ENCODE assay signal across 10 cellular contexts in the genomic region with DNA sequence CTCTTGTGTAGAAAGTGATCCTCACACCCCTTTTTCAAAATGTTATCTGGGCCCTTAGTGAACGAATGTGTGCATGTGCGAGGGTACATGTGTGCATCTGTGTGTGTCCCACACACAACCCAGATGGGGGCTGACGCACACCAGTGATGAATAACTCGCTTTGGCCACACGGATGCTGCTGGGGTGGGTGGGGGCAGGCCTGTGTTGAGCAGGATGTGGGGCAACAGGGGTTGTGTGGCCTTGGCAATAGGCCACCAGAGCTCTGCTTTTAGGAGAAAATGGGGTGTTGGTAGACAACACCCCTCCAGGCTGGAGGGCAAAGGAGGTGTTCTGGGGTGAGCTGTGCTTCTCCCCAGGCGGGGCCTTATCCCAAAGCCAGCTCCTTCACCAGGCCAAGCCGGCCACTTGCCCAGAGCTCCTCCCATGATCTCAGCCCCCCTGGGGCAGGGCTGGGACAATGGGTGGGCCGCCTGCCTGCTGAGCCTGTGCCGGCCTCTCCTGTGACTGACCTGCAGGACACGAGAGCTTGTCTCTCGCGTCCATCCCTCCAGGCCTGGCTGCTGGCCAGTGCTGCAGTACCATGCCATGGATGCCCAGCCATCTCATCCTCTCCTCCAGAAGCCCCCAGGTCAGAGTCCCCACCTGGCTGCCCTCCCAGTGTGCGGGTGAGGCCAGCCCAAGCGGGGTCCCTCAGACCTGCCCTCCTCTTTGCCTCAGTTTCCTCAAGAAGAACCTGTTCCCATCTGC. TPM values are rescaled to one million over a fixed set of nuclear protein-coding genes. Genes with fewer than 3 reads are reported as not detected.
DNase-seq lines count a peak whose midpoint lies in the region; ATAC-seq and TF ChIP-seq lines count a peak whose summit lies in the region.
"Had no signal": no experiment of that assay in that cellular context is flagged by ENCODE, and none has a peak within 500 bp of the region (broad histone marks: within the 10 kb centered on the region; RNA-seq: fewer than 3 reads in every experiment).

No MANE protein-coding gene starts in this region.

- WGBS in stomach, 5 donors: 63 to 79% (median 68%) methylated on average over 8 to 14 of the region's 14 CpGs

- H3K9me3 ChIP-seq in iPS-18c (ENCODE audit: control insufficient read depth, insufficient read depth, low read length): no peaks in the 10 kb centered on the region
- no peaks in the 10 kb centered on the region for H3K9me3 ChIP-seq in stomach
- H3K9me3 ChIP-seq: thyroid gland had no signal

- H3K4me1 ChIP-seq in stomach: peaks cover 20 to 75% (median 57%) of the 10 kb centered on the region in 4 donors

- ATAC-seq in activated naive CD8-positive, alpha-beta T cell treated with anti-CD3 and anti-CD28 coated beads, Interleukin-2, amount 10 ng/mL, durations not matched to agents 7 days and 5 days (ENCODE audit: low read depth): peak; percentile 62
- ATAC-seq in GM19035 (IDR thresholded peaks at IDR 0.05; ENCODE audit: unreplicated experiment): no peak
- ATAC-seq in GM21529 (IDR thresholded peaks at IDR 0.05; ENCODE audit: unreplicated experiment): no peak

- peak overlapping the region; percentile 81 for H3K4me3 ChIP-seq in iPS-18c (ENCODE audit: insufficient read depth, low read depth, low read length)
- H3K4me3 ChIP-seq in stomach: peak overlapping the region; percentile 76 to 87 (median 82)

- DNase-seq in HFFc6 (peak; percentile 79), stomach (no peak), iPS-NIHi11 (ENCODE audit: low spot score) (no peak)
- peak; percentile 68 for DNase-seq in activated naive CD8-positive, alpha-beta T cell treated with anti-CD3 and anti-CD28 coated beads, Interleukin-2, amount 10 ng/mL, durations not matched to agents 7 days and 5 days
- no peak for DNase-seq in stimulated activated naive CD4-positive, alpha-beta T cell (lab: John Stamatoyannopoulos, UW)

- peaks cover 71% of the 10 kb centered on the region for H3K4me1 Mint-ChIP-seq in HFFc6 (ENCODE audit: low read depth)
- H3K4me1 Mint-ChIP-seq in activated naive CD8-positive, alpha-beta T cell treated with anti-CD3 and anti-CD28 coated beads, Interleukin-2, amount 10 ng/mL, durations not matched to agents 7 days and 5 days: peaks cover 51% of the 10 kb centered on the region

- peaks cover 14% of the 10 kb centered on the region for H3K36me3 Mint-ChIP-seq in HFFc6 (ENCODE audit: low read depth)
- peaks cover 10% of the 10 kb centered on the region for H3K36me3 Mint-ChIP-seq in activated naive CD8-positive, alpha-beta T cell treated with anti-CD3 and anti-CD28 coated beads, Interleukin-2, amount 10 ng/mL, durations not matched to agents 7 days and 5 days

- peak overlapping the region; percentile 14 to 90 (median 82) for H3K27ac ChIP-seq in stomach
- H3K27ac ChIP-seq: HL-60 had no signal

- no peak for TF ChIP-seq EP300 in stomach (IDR thresholded peaks at IDR 0.05)

- peak overlapping the region; percentile 92 for H3K4me3 Mint-ChIP-seq in HFFc6
- peak overlapping the region; percentile 83 for H3K4me3 Mint-ChIP-seq in activated naive CD8-positive, alpha-beta T cell treated with anti-CD3 and anti-CD28 coated beads, Interleukin-2, amount 10 ng/mL, durations not matched to agents 7 days and 5 days

- H3K36me3 ChIP-seq in stomach: peaks cover 11 to 21% (median 17%) of the 10 kb centered on the region in 4 donors

- H3K27ac Mint-ChIP-seq in HFFc6: peak overlapping the region; percentile 97
- H3K27ac Mint-ChIP-seq in activated naive CD8-positive, alpha-beta T cell treated with anti-CD3 and anti-CD28 coated beads, Interleukin-2, amount 10 ng/mL, durations not matched to agents 7 days and 5 days: peak overlapping the region; percentile 85

- peaks cover 36% of the 10 kb centered on the region for H3K27me3 Mint-ChIP-seq in HFFc6 (ENCODE audit: insufficient read depth)
- no peaks in the 10 kb centered on the region for H3K27me3 Mint-ChIP-seq in activated naive CD8-positive, alpha-beta T cell treated with anti-CD3 and anti-CD28 coated beads, Interleukin-2, amount 10 ng/mL, durations not matched to agents 7 days and 5 days

- no peak for TF ChIP-seq POLR2A in stomach (IDR thresholded peaks at IDR 0.05)

- peaks cover 0 to 22% (median 3%) of the 10 kb centered on the region in 3 donors for H3K27me3 ChIP-seq in stomach
- H3K27me3 ChIP-seq: thyroid gland had no signal

- intact Hi-C loops in stomach (cut with DNase I; ENCODE audit: low total_unique reads): no loop called here

- no peaks in the 10 kb centered on the region for H3K9me3 Mint-ChIP-seq in HFFc6
- no peaks in the 10 kb centered on the region for H3K9me3 Mint-ChIP-seq in activated naive CD8-positive, alpha-beta T cell treated with anti-CD3 and anti-CD28 coated beads, Interleukin-2, amount 10 ng/mL, durations not matched to agents 7 days and 5 days

- POLR2A ChIA-PET in activated naive CD8-positive, alpha-beta T cell treated with anti-CD3 and anti-CD28 coated beads, Interleukin-2, amount 10 ng/mL, durations not matched to agents 7 days and 5 days (lab: Charles Lee): interaction anchor here (0.6 to 4.0 kb wide), 25 partner anchors 9 to 128 kb away, joined by 3 to 34 read pairs (median 5); partner anchors contain the start of genes B4GALT7, DDX41, LMAN2 and PDLIM7

- TF ChIP-seq CTCF in HFFc6 (IDR thresholded peaks at IDR 0.05) (peak; percentile 7; the same call in 1 of the 2 replicates), stomach (IDR thresholded peaks at IDR 0.05) (no peak)

RNA-seq across cellular contexts. Expression of gene DBN1, which starts 1.7 kb away (rescaled TPM):
- 100 to 1,000 TPM; 346 to 394 (median 358) TPM for total RNA-seq in HFFc6 (2021; fragmentation: NEBNext Ultra II Directional; extraction: Animal tissue kit (Norgen Biotek cat#: 25700))
- total RNA-seq in activated naive CD8-positive, alpha-beta T cell treated with anti-CD3 and anti-CD28 coated beads, Interleukin-2, amount 10 ng/mL, durations not matched to agents 7 days and 5 days: 10 to 100 TPM; 82.5 to 87.0 TPM
- 10 to 100 TPM; 15.2 to 78.1 (median 53.3) TPM for total RNA-seq in stomach
- polyA plus RNA-seq in stomach: 10 to 100 TPM; 14.7 to 31.3 (median 22.7) TPM

RNA-seq across cellular contexts. Expression of gene PRR7, which starts 25.2 kb away (rescaled TPM):
- total RNA-seq in HFFc6 (2021; fragmentation: NEBNext Ultra II Directional; extraction: Animal tissue kit (Norgen Biotek cat#: 25700)): 10 to 100 TPM in 4 of 6 experiments, 1 to 10 TPM in 2; 8.9 to 16.9 (median 10.4) TPM
- 10 to 100 TPM; 10.0 to 10.6 TPM for total RNA-seq in activated naive CD8-positive, alpha-beta T cell treated with anti-CD3 and anti-CD28 coated beads, Interleukin-2, amount 10 ng/mL, durations not matched to agents 7 days and 5 days
- under 1 TPM in 1 of 5 donors, not detected in 4; 0.73 TPM for total RNA-seq in stomach
- polyA plus RNA-seq in stomach: 1 to 10 TPM in 2 of 3 donors, under 1 TPM in 1; 0.61 to 3.7 (median 1.5) TPM

RNA-seq across cellular contexts. Expression of gene PDLIM7, which starts 25.6 kb away (rescaled TPM):
- 100 to 1,000 TPM; 339 to 353 (median 343) TPM for total RNA-seq in HFFc6 (2021; fragmentation: NEBNext Ultra II Directional; extraction: Animal tissue kit (Norgen Biotek cat#: 25700))
- 10 to 100 TPM; 51.6 to 60.6 TPM for total RNA-seq in activated naive CD8-positive, alpha-beta T cell treated with anti-CD3 and anti-CD28 coated beads, Interleukin-2, amount 10 ng/mL, durations not matched to agents 7 days and 5 days
- total RNA-seq in stomach: 100 to 1,000 TPM in 2 of 5 donors, 10 to 100 TPM in 3; 14.6 to 126 (median 97.0) TPM
- 100 to 1,000 TPM in 1 of 3 donors, 10 to 100 TPM in 2; 43.5 to 142 (median 76.6) TPM for polyA plus RNA-seq in stomach

RNA-seq across cellular contexts. Expression of gene DOK3, which starts 37.8 kb away (rescaled TPM):
- total RNA-seq in HFFc6 (2021; fragmentation: NEBNext Ultra II Directional; extraction: Animal tissue kit (Norgen Biotek cat#: 25700)): 1 to 10 TPM; 1.1 to 2.6 (median 1.3) TPM
- total RNA-seq in activated naive CD8-positive, alpha-beta T cell treated with anti-CD3 and anti-CD28 coated beads, Interleukin-2, amount 10 ng/mL, durations not matched to agents 7 days and 5 days: 1 to 10 TPM; 3.7 to 6.0 TPM
- 10 to 100 TPM in 1 of 5 donors, 1 to 10 TPM in 2, under 1 TPM in 1, not detected in 1; 0.43 to 31.2 (median 3.9) TPM for total RNA-seq in stomach
- polyA plus RNA-seq in stomach: 1 to 10 TPM; 2.4 to 6.0 (median 4.9) TPM

RNA-seq across cellular contexts. Expression of gene DDX41, which starts 45.0 kb away (rescaled TPM):
- 100 to 1,000 TPM in 3 of 6 experiments, 10 to 100 TPM in 3; 83.8 to 105 (median 98.5) TPM for total RNA-seq in HFFc6 (2021; fragmentation: NEBNext Ultra II Directional; extraction: Animal tissue kit (Norgen Biotek cat#: 25700))
- 100 to 1,000 TPM; 132 to 135 TPM for total RNA-seq in activated naive CD8-positive, alpha-beta T cell treated with anti-CD3 and anti-CD28 coated beads, Interleukin-2, amount 10 ng/mL, durations not matched to agents 7 days and 5 days
- 100 to 1,000 TPM in 3 of 5 donors, 10 to 100 TPM in 2; 54.9 to 263 (median 128) TPM for total RNA-seq in stomach
- 10 to 100 TPM; 65.3 to 72.9 (median 71.0) TPM for polyA plus RNA-seq in stomach

Comparison
In these comparisons a context has a peak if more than half of its experiments do, and no peak if none do; other contexts are left out.
1. DNase-seq: peak in HFFc6 (single experiment) and activated naive CD8-positive, alpha-beta T cell treated with anti-CD3 and anti-CD28 coated beads, Interleukin-2, amount 10 ng/mL, durations not matched to agents 7 days and 5 days (single experiment); none in stomach (single experiment), iPS-NIHi11 (single experiment) and stimulated activated naive CD4-positive, alpha-beta T cell (0 of 6).
2. RNA of gene PRR7, which starts 25.2 kb away (total RNA-seq): 10.0 to 10.6 TPM in activated naive CD8-positive, alpha-beta T cell treated with anti-CD3 and anti-CD28 coated beads, Interleukin-2, amount 10 ng/mL, durations not matched to agents 7 days and 5 days and 8.9 to 16.9 TPM in HFFc6; 0.73 TPM in stomach; every median in the first group is over 4 times any median in the second.